ENCODE assay signal across 10 cellular contexts in the genomic region with DNA sequence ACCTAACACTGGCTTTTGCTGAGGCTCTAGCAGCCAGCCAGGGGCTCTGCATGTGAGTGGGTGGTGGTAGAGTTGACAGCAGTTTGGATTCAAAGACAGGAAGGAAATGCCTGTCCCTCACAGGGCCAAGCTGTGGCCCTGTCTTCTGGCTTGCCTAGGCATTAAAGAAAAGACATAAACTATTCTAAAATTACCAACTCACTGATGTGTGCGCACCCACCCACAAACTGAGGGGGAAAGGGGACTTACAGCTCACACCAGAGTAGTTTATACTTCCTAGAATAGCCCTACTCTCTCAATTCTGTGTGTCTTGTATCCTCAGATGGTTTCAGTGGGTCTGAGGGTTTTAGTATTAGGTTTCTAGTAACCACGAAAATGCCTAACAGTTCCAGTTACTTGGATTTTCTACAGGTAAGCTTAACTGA. TPM values are rescaled to one million over a fixed set of nuclear protein-coding genes. Genes with fewer than 3 reads are reported as not detected.
DNase-seq lines count a peak whose midpoint lies in the region; ATAC-seq and TF ChIP-seq lines count a peak whose summit lies in the region.
"Had no signal": no experiment of that assay in that cellular context is flagged by ENCODE, and none has a peak within 500 bp of the region (broad histone marks: within the 10 kb centered on the region; RNA-seq: fewer than 3 reads in every experiment).

No MANE protein-coding gene starts in this region.

- CTCF ChIA-PET in CD4-positive, alpha-beta memory T cell (lab: Charles Lee; ENCODE audit: partially characterized antibody), result interaction anchor here (1.5 kb wide), 1 partner anchor 10 kb away, joined by 4 read pairs; no protein-coding TSS in a partner anchor

- intact Hi-C loops in activated T-helper 2 cell treated with anti-CD3 and anti-CD28 coated beads, Interferon-gamma antibody, Interleukin-2, Interleukin-4, amounts not matched to agents 10 μg/mL and 5 μg/mL and 100 μg/mL, durations not matched to agents 14 hours and 24 hours and 36 hours (cut with micrococcal nuclease), result loop anchor here (1.0 to 5.0 kb wide), 5 partner anchors 72 to 542 kb away; no protein-coding TSS in a partner anchor
- intact Hi-C loops in CD4-positive, alpha-beta memory T cell (cut with micrococcal nuclease), result no loop called here

- H3K4me3 ChIP-seq in CD4-positive, alpha-beta memory T cell (ENCODE audit: low read length in 2 of 2), result no peak overlapping the region
- H3K4me3 ChIP-seq in WERI-Rb-1 (ENCODE audit: low read depth, low read length), result no peak overlapping the region

- POLR2A ChIA-PET in CD4-positive, alpha-beta memory T cell (lab: Charles Lee; ENCODE audit: partially characterized antibody), result no interaction called here

- peak overlapping the region; percentile 39 for H3K4me3 Mint-ChIP-seq in activated T-helper 2 cell treated with anti-CD3 and anti-CD28 coated beads, Interferon-gamma antibody, Interleukin-2, Interleukin-4, amounts not matched to agents 10 μg/mL and 5 μg/mL and 100 μg/mL, durations not matched to agents 14 hours and 24 hours and 36 hours (ENCODE audit: low read depth)
- H3K4me3 Mint-ChIP-seq in CD4-positive, alpha-beta memory T cell, result no peak overlapping the region

- ATAC-seq in GM18858 (IDR thresholded peaks at IDR 0.05; ENCODE audit: unreplicated experiment) (peak; percentile 52), GM21381 (IDR thresholded peaks at IDR 0.05; ENCODE audit: unreplicated experiment) (peak; percentile 59), HG03097 (IDR thresholded peaks at IDR 0.05; ENCODE audit: low FRiP score, unreplicated experiment) (peak; percentile 59)

- no peaks in the 10 kb centered on the region for H3K4me1 ChIP-seq in CD4-positive, alpha-beta memory T cell (ENCODE audit: insufficient read depth, low read length)

- H3K27me3 ChIP-seq in CD4-positive, alpha-beta memory T cell (ENCODE audit: insufficient read depth, low read length), result no peaks in the 10 kb centered on the region
- H3K27me3 ChIP-seq in WERI-Rb-1 (ENCODE audit: insufficient read depth, low read depth, severe bottlenecking), result no peaks in the 10 kb centered on the region

- H3K27ac Mint-ChIP-seq in activated T-helper 2 cell treated with anti-CD3 and anti-CD28 coated beads, Interferon-gamma antibody, Interleukin-2, Interleukin-4, amounts not matched to agents 10 μg/mL and 5 μg/mL and 100 μg/mL, durations not matched to agents 14 hours and 24 hours and 36 hours, result peak overlapping the region; percentile 82
- peak overlapping the region in 1 of 7 donors; percentile 8 for H3K27ac Mint-ChIP-seq in CD4-positive, alpha-beta memory T cell

- H3K27ac ChIP-seq in CD4-positive, alpha-beta memory T cell (ENCODE audit: low read depth, low read length), result no peak overlapping the region
- no peak overlapping the region for H3K27ac ChIP-seq in WERI-Rb-1

- TF ChIP-seq CTCF in WERI-Rb-1 (IDR thresholded peaks at IDR 0.05; ENCODE audit: low read depth, low read length), result no peak

- no peaks in the 10 kb centered on the region for H3K9me3 ChIP-seq in CD4-positive, alpha-beta memory T cell (ENCODE audit: control insufficient read depth in 1 of 2, low read length in 2 of 2)
- no peaks in the 10 kb centered on the region for H3K9me3 ChIP-seq in WERI-Rb-1 (ENCODE audit: severe bottlenecking)

- no peak for DNase-seq in activated T-helper 2 cell treated with anti-CD3 and anti-CD28 coated beads, Interferon-gamma antibody, Interleukin-2, Interleukin-4, amounts not matched to agents 10 μg/mL and 5 μg/mL and 100 μg/mL, durations not matched to agents 14 hours and 24 hours and 36 hours (ENCODE audit: low spot score)
- no peak for DNase-seq in CD4-positive, alpha-beta memory T cell
- DNase-seq in OCI-M2 (lab: John Stamatoyannopoulos, UW; ENCODE audit: unreplicated experiment) (no peak), WERI-Rb-1 (no peak)
- DNase-seq: NCI-H345, occipital lobe had no signal

- peaks cover 83% of the 10 kb centered on the region for H3K4me1 Mint-ChIP-seq in activated T-helper 2 cell treated with anti-CD3 and anti-CD28 coated beads, Interferon-gamma antibody, Interleukin-2, Interleukin-4, amounts not matched to agents 10 μg/mL and 5 μg/mL and 100 μg/mL, durations not matched to agents 14 hours and 24 hours and 36 hours (ENCODE audit: low read depth)
- peaks cover 3 to 9% (median 4%) of the 10 kb centered on the region in 4 donors for H3K4me1 Mint-ChIP-seq in CD4-positive, alpha-beta memory T cell

- peaks cover 33% of the 10 kb centered on the region for H3K36me3 ChIP-seq in CD4-positive, alpha-beta memory T cell (ENCODE audit: insufficient read depth, low read length)
- H3K36me3 ChIP-seq in WERI-Rb-1, result peaks cover 50% of the 10 kb centered on the region

- H3K9me3 Mint-ChIP-seq in activated T-helper 2 cell treated with anti-CD3 and anti-CD28 coated beads, Interferon-gamma antibody, Interleukin-2, Interleukin-4, amounts not matched to agents 10 μg/mL and 5 μg/mL and 100 μg/mL, durations not matched to agents 14 hours and 24 hours and 36 hours, result no peaks in the 10 kb centered on the region
- H3K9me3 Mint-ChIP-seq in CD4-positive, alpha-beta memory T cell, result no peaks in the 10 kb centered on the region

- H3K36me3 Mint-ChIP-seq in activated T-helper 2 cell treated with anti-CD3 and anti-CD28 coated beads, Interferon-gamma antibody, Interleukin-2, Interleukin-4, amounts not matched to agents 10 μg/mL and 5 μg/mL and 100 μg/mL, durations not matched to agents 14 hours and 24 hours and 36 hours (ENCODE audit: low read depth), result peaks cover 88% of the 10 kb centered on the region
- H3K36me3 Mint-ChIP-seq in CD4-positive, alpha-beta memory T cell, result peaks cover 49 to 75% of the 10 kb centered on the region in 2 donors

- H3K27me3 Mint-ChIP-seq in activated T-helper 2 cell treated with anti-CD3 and anti-CD28 coated beads, Interferon-gamma antibody, Interleukin-2, Interleukin-4, amounts not matched to agents 10 μg/mL and 5 μg/mL and 100 μg/mL, durations not matched to agents 14 hours and 24 hours and 36 hours (ENCODE audit: low read depth), result no peaks in the 10 kb centered on the region
- H3K27me3 Mint-ChIP-seq in CD4-positive, alpha-beta memory T cell, result no peaks in the 10 kb centered on the region

RNA-seq across cellular contexts. Expression of gene IL13, which starts 18.3 kb away (rescaled TPM):
- total RNA-seq in activated T-helper 2 cell treated with anti-CD3 and anti-CD28 coated beads, Interferon-gamma antibody, Interleukin-2, Interleukin-4, amounts not matched to agents 10 μg/mL and 5 μg/mL and 100 μg/mL, durations not matched to agents 14 hours and 24 hours and 36 hours, result 777 and 830 TPM in 2 replicates
- total RNA-seq in CD4-positive, alpha-beta memory T cell, result not detected
- not detected for polyA plus RNA-seq in CD4-positive, alpha-beta memory T cell
- total RNA-seq: HT1080, occipital lobe had no signal

RNA-seq across cellular contexts. Expression of gene IL4, which starts 34.1 kb away (rescaled TPM):
- 21.6 and 25.8 TPM in 2 replicates for total RNA-seq in activated T-helper 2 cell treated with anti-CD3 and anti-CD28 coated beads, Interferon-gamma antibody, Interleukin-2, Interleukin-4, amounts not matched to agents 10 μg/mL and 5 μg/mL and 100 μg/mL, durations not matched to agents 14 hours and 24 hours and 36 hours
- not detected for total RNA-seq in CD4-positive, alpha-beta memory T cell
- not detected for polyA plus RNA-seq in CD4-positive, alpha-beta memory T cell
- total RNA-seq: HT1080, occipital lobe had no signal

Comparison
In these comparisons a context has a peak if more than half of its experiments do, and no peak if none do; other contexts are left out.
1. RNA of gene IL13, which starts 18.3 kb away (total RNA-seq): 777 to 830 TPM in activated T-helper 2 cell treated with anti-CD3 and anti-CD28 coated beads, Interferon-gamma antibody, Interleukin-2, Interleukin-4, amounts not matched to agents 10 μg/mL and 5 μg/mL and 100 μg/mL, durations not matched to agents 14 hours and 24 hours and 36 hours; not detected in CD4-positive, alpha-beta memory T cell; every median in the first group is over 100 times any median in the second.
2. RNA of gene IL4, which starts 34.1 kb away (total RNA-seq): 21.6 to 25.8 TPM in activated T-helper 2 cell treated with anti-CD3 and anti-CD28 coated beads, Interferon-gamma antibody, Interleukin-2, Interleukin-4, amounts not matched to agents 10 μg/mL and 5 μg/mL and 100 μg/mL, durations not matched to agents 14 hours and 24 hours and 36 hours; not detected in CD4-positive, alpha-beta memory T cell; every median in the first group is over 10 times any median in the second.
3. Peak in every context shown above with its lines, with median percentiles within 50 percentile points of each other: ATAC-seq.